ENCODE assay signal across 20 cellular contexts in genomic region chr6:170004585-170005210, GRCh38.
"Had no signal": no experiment of that assay in that cellular context is flagged by ENCODE, and none has a peak within 500 bp of the region (broad histone marks: within the 10 kb centered on the region; RNA-seq: fewer than 3 reads in every experiment).

No MANE protein-coding gene starts in this region.

- H3K4me1 Mint-ChIP-seq: central memory CD8-positive, alpha-beta T cell had no signal

- DNase-seq: activated B cell treated with CpG ODN at 0.5 μM for 24 hours; activated CD4-positive, alpha-beta T cell treated with anti-CD3 and anti-CD28 coated beads for 48 hours; activated effector memory CD4-positive, alpha-beta T cell treated with Interleukin-2 at 50 U/mL for 16 hours; activated T-cell treated with anti-CD3 and anti-CD28 coated beads, Interleukin-2, amount 50 U/mL, for 1 hour; amygdala; body of pancreas; effector CD8-positive, alpha-beta T cell; foreskin fibroblast; hippocampal formation; left ventricle myocardium superior; mesenchymal stem cell; occipital lobe; right cardiac atrium had no signal

- H3K4me1 ChIP-seq: body of pancreas, prostate gland, suprapubic skin had no signal

- H3K27ac ChIP-seq: body of pancreas, prostate gland, suprapubic skin had no signal

- H3K27me3 ChIP-seq: body of pancreas had no signal

- H3K36me3 Mint-ChIP-seq: type B pancreatic cell had no signal

- ATAC-seq: body of pancreas, left ventricle myocardium superior, right cardiac atrium had no signal

- H3K4me3 Mint-ChIP-seq: activated B cell treated with CpG ODN at 0.5 μM for 24 hours; central memory CD8-positive, alpha-beta T cell; nephron; stimulated activated naive CD8-positive, alpha-beta T cell treated with anti-CD3 and anti-CD28 coated beads, Interleukin-15, Interleukin-2, amounts not matched to agents 100 ng/mL and 50 ng/mL, for 24 hours; T-helper 2 cell treated with Interferon-gamma antibody and Interleukin-4, amounts not matched to agents 5 μg/mL and 100 μg/mL, for 36 hours; type B pancreatic cell had no signal

- H3K4me3 ChIP-seq: body of pancreas, prostate gland, suprapubic skin had no signal

- H3K36me3 ChIP-seq: prostate gland, suprapubic skin had no signal

- H3K27me3 Mint-ChIP-seq: activated B cell treated with CpG ODN at 0.5 μM for 24 hours; stimulated activated naive CD8-positive, alpha-beta T cell treated with anti-CD3 and anti-CD28 coated beads, Interleukin-15, Interleukin-2, amounts not matched to agents 100 ng/mL and 50 ng/mL, for 24 hours had no signal

- H3K9me3 ChIP-seq: prostate gland had no signal

- H3K27ac Mint-ChIP-seq: activated B cell treated with CpG ODN at 0.5 μM for 24 hours; nephron; T-helper 2 cell treated with Interferon-gamma antibody and Interleukin-4, amounts not matched to agents 5 μg/mL and 100 μg/mL, for 36 hours; type B pancreatic cell had no signal
